ENCODE assay signal across 1 cellular context in the genomic region with DNA sequence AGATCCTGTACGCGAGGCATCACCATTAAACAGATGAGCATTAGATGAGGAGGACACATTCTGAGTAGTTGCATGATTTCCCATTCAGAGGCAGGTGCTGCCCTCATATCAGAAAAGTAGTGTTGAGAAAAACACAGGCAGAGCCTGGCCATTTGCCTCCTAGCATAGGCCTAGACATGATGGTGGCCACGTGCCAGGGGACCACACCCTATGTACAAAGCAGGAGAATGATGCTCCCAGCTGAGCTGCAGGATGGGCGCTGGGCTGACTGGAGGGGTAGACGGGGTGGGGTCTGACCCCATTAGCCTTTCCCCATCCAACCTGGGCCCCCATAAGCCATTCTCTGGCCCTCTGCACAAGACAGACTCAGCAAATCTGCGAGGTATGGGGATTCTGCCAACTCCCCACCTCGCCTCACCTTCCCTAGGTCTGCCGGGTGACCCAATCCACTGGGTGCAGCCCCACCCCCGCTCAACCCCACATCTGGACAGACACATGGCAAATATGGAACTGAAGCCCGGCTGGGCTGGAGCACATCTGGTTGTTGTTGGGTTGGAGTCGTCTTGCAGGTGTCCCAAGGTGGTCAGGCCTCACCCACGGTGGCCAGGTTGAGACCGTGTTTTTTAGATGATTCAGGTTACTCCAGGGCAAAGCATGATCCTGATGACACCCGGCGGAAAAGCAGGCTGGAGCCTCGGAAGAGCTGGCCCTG.
TF ChIP-seq lines count a peak whose summit lies in the region.

No MANE protein-coding gene starts in this region.

TF ChIP-seq in HCT116, 20 proteins besides CTCF, POLR2A, EP300 and RAD21 (continued from another document):
- TF ChIP-seq, protein P1, sequence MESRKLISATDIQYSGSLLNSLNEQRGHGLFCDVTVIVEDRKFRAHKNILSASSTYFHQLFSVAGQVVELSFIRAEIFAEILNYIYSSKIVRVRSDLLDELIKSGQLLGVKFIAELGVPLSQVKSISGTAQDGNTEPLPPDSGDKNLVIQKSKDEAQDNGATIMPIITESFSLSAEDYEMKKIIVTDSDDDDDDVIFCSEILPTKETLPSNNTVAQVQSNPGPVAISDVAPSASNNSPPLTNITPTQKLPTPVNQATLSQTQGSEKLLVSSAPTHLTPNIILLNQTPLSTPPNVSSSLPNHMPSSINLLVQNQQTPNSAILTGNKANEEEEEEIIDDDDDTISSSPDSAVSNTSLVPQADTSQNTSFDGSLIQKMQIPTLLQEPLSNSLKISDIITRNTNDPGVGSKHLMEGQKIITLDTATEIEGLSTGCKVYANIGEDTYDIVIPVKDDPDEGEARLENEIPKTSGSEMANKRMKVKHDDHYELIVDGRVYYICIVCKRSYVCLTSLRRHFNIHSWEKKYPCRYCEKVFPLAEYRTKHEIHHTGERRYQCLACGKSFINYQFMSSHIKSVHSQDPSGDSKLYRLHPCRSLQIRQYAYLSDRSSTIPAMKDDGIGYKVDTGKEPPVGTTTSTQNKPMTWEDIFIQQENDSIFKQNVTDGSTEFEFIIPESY (IDR thresholded peaks at IDR 0.05; ENCODE audit: extremely low read depth, insufficient replicate concordance, low read length): no peak
- TF ChIP-seq SP1 (IDR thresholded peaks at IDR 0.05; ENCODE audit: low read depth) (no peak), YY1 (IDR thresholded peaks at IDR 0.05; ENCODE audit: extremely low read depth, insufficient replicate concordance, low read depth, low read length) (no peak), ZNF274 (IDR thresholded peaks at IDR 0.05; ENCODE audit: low read depth, low read length) (no peak), JUND (IDR thresholded peaks at IDR 0.05) (no peak), POLR2AphosphoS5 (IDR thresholded peaks at IDR 0.05; ENCODE audit: low read depth, low read length) (no peak)
- TF ChIP-seq, protein P2, sequence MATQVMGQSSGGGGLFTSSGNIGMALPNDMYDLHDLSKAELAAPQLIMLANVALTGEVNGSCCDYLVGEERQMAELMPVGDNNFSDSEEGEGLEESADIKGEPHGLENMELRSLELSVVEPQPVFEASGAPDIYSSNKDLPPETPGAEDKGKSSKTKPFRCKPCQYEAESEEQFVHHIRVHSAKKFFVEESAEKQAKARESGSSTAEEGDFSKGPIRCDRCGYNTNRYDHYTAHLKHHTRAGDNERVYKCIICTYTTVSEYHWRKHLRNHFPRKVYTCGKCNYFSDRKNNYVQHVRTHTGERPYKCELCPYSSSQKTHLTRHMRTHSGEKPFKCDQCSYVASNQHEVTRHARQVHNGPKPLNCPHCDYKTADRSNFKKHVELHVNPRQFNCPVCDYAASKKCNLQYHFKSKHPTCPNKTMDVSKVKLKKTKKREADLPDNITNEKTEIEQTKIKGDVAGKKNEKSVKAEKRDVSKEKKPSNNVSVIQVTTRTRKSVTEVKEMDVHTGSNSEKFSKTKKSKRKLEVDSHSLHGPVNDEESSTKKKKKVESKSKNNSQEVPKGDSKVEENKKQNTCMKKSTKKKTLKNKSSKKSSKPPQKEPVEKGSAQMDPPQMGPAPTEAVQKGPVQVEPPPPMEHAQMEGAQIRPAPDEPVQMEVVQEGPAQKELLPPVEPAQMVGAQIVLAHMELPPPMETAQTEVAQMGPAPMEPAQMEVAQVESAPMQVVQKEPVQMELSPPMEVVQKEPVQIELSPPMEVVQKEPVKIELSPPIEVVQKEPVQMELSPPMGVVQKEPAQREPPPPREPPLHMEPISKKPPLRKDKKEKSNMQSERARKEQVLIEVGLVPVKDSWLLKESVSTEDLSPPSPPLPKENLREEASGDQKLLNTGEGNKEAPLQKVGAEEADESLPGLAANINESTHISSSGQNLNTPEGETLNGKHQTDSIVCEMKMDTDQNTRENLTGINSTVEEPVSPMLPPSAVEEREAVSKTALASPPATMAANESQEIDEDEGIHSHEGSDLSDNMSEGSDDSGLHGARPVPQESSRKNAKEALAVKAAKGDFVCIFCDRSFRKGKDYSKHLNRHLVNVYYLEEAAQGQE (IDR thresholded peaks at IDR 0.05; ENCODE audit: low read depth): no peak
- TF ChIP-seq, protein P3, sequence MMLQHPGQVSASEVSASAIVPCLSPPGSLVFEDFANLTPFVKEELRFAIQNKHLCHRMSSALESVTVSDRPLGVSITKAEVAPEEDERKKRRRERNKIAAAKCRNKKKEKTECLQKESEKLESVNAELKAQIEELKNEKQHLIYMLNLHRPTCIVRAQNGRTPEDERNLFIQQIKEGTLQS (IDR thresholded peaks at IDR 0.05): no peak
